In genomic region chr10:11359849-11360248, GRCh38 we compare ENCODE assay signal across 32 cellular contexts.
"Had no signal": no experiment of that assay in that cellular context is flagged by ENCODE, and none has a peak within 500 bp of the region (broad histone marks: within the 10 kb centered on the region; RNA-seq: fewer than 3 reads in every experiment).

No MANE protein-coding gene starts in this region.

- H3K4me1 ChIP-seq: adrenal gland, body of pancreas, breast epithelium had no signal

- H3K4me3 ChIP-seq: adrenal gland, body of pancreas, breast epithelium had no signal

- H3K9me3 ChIP-seq: adrenal gland, body of pancreas had no signal

- H3K36me3 ChIP-seq: adrenal gland, brain microvascular endothelial cell, breast epithelium had no signal

- H3K27me3 ChIP-seq: adrenal gland, body of pancreas, brain microvascular endothelial cell, breast epithelium had no signal

- H3K27ac ChIP-seq: adrenal gland, body of pancreas, brain microvascular endothelial cell, breast epithelium, VCaP had no signal

- ATAC-seq: activated CD8-positive, alpha-beta T cell treated with anti-CD3 and anti-CD28 coated beads for 36 hours; activated naive CD4-positive, alpha-beta T cell treated with anti-CD3 and anti-CD28 coated beads, Interleukin-2, amount 50 U/mL, for 72 hours; activated T-cell treated with anti-CD3 and anti-CD28 coated beads, Interleukin-2, amount 50 U/mL, for 4 hours; activated T-cell treated with anti-CD3 and anti-CD28 coated beads, Interleukin-2, amount 50 U/mL, for 72 hours; activated T-helper 17 cell treated with anti-CD3 and anti-CD28 coated beads, Interleukin-2, amount 50 U/mL, for 72 hours; body of pancreas; T-cell; T-helper 17 cell had no signal

- DNase-seq: activated B cell treated with CpG ODN at 0.5 μM for 24 hours; activated CD4-positive, alpha-beta memory T cell treated with anti-CD3 and anti-CD28 coated beads for 36 hours; activated CD4-positive, alpha-beta T cell treated with anti-CD3 and anti-CD28 coated beads for 4 hours; activated CD4-positive, alpha-beta T cell treated with anti-CD3 and anti-CD28 coated beads, Interleukin-2, amount 10 ng/mL, durations not matched to agents 24 days and 14 days; activated CD4-positive, alpha-beta T cell treated with anti-CD3 and anti-CD28 coated beads, Interleukin-2, amount 50 U/mL, for 1 hour; activated CD4-positive, alpha-beta T cell treated with anti-CD3 and anti-CD28 coated beads, Interleukin-2, amount 50 U/mL, for 4 hours; activated CD4-positive, CD25-positive, alpha-beta regulatory T cell treated with anti-CD3 and anti-CD28 coated beads, Interleukin-2, amount 50 U/mL, for 72 hours; activated CD8-positive, alpha-beta memory T cell treated with anti-CD3 and anti-CD28 coated beads, Interleukin-2, amount 50 U/mL, for 4 hours; activated CD8-positive, alpha-beta T cell treated with anti-CD3 and anti-CD28 coated beads for 36 hours; activated effector memory CD4-positive, alpha-beta T cell treated with anti-CD3 and anti-CD28 coated beads, Interleukin-2, amount 50 U/mL, for 16 hours; activated gamma-delta T cell treated with Interleukin-2 at 50 U/mL for 16 hours; activated naive CD4-positive, alpha-beta T cell; activated naive CD4-positive, alpha-beta T cell treated with anti-CD3 and anti-CD28 coated beads for 36 hours; activated naive CD4-positive, alpha-beta T cell treated with anti-CD3 and anti-CD28 coated beads, Interleukin-2, amount 50 U/mL, for 16 hours; activated naive CD8-positive, alpha-beta T cell treated with anti-CD3 and anti-CD28 coated beads for 36 hours; activated T-cell treated with anti-CD3 and anti-CD28 coated beads for 4 hours; activated T-cell treated with anti-CD3 and anti-CD28 coated beads, Interleukin-2, amount 50 U/mL, for 1 hour; activated T-cell treated with anti-CD3 and anti-CD28 coated beads, Interleukin-2, amount 50 U/mL, for 4 hours; activated T-cell treated with anti-CD3 and anti-CD28 coated beads, Interleukin-2, amount 50 U/mL, for 72 hours; adrenal gland; amniotic stem cell; aorta; body of pancreas; brain microvascular endothelial cell; caudate nucleus; cerebellar nuclear complex; T-cell; T-helper 17 cell had no signal
